1 cellular context compared by ENCODE assay signal in the genomic region with DNA sequence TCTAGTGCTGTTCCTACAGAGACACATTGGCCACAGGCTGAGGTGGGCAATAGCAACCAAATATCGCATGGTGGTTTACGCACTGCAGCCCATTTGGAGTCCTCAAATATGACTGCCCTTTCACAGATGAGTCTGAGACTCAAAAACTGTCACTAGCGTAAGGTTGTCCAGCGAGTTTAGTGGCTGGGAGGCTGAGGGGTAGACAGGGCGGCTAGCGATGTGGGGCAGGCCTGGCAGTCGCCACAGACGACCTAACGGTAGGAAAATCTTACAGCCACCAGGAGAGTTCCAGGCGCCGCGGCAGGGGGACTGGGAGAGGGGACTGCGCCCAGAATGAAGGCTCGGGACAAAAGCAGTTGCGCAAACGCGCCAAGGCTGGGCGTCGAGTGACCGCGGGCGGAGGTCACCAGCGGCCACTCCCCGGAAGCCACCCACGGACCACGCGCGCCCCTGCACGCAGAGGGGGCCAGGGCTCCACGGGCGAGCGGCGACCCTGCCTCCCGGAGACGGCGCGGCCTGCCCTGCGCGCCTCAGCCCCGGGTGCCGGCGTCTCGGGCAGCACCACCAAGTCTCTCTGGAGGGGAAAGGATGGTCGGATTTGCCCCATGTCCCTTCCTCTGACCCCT.
TF ChIP-seq lines count a peak whose summit lies in the region.

No MANE protein-coding gene starts in this region.

TF ChIP-seq in K562, 482 proteins besides CTCF, POLR2A, EP300 and RAD21 (continued from another document and continues in another):
- TF ChIP-seq PURB (CRISPR knock-in tag; IDR thresholded peaks at IDR 0.05; ENCODE audit: low read depth), result no peak
- 0 out of 2 replicates have a peak, but pooled peaks have one; percentile 4 for TF ChIP-seq ZNF133 (CRISPR knock-in tag; IDR thresholded peaks at IDR 0.05)
- no peak for TF ChIP-seq ZNF347 (CRISPR knock-in tag; IDR thresholded peaks at IDR 0.05; ENCODE audit: low read depth)
- no peak for TF ChIP-seq ZSCAN32 (CRISPR knock-in tag; IDR thresholded peaks at IDR 0.05)
- no peak for TF ChIP-seq MEF2A (IDR thresholded peaks at IDR 0.05; ENCODE audit: control insufficient read depth, low read depth, low read length)
- TF ChIP-seq ETV6 (IDR thresholded peaks at IDR 0.05; ENCODE audit: borderline replicate concordance in 1 of 2, low read depth in 2 of 2, low read length in 1 of 2), result no peak
- no peak for TF ChIP-seq ETV6 (CRISPR knock-in tag; IDR thresholded peaks at IDR 0.05; ENCODE audit: borderline replicate concordance)
- no peak for TF ChIP-seq ZNF57 (CRISPR knock-in tag; IDR thresholded peaks at IDR 0.05)
- TF ChIP-seq POU5F1 (IDR thresholded peaks at IDR 0.05; ENCODE audit: borderline replicate concordance, low read depth, low read length, partially characterized antibody), result no peak
- no peak for TF ChIP-seq ZNF263 (CRISPR knock-in tag; IDR thresholded peaks at IDR 0.05; ENCODE audit: borderline replicate concordance)
- TF ChIP-seq TAF15 (IDR thresholded peaks at IDR 0.05; ENCODE audit: low read depth, low read length), result no peak
- no peak for TF ChIP-seq RBM39 (optimal IDR thresholded peaks at IDR 0.05; ENCODE audit: low read depth, low read length)
- no peak for TF ChIP-seq ARID2 (IDR thresholded peaks at IDR 0.05)
- no peak for TF ChIP-seq ZNF146 (CRISPR knock-in tag; IDR thresholded peaks at IDR 0.05; ENCODE audit: unreplicated experiment)
- no peak for TF ChIP-seq ELF2 (CRISPR knock-in tag; IDR thresholded peaks at IDR 0.05)
- no peak for TF ChIP-seq PHF21A (IDR thresholded peaks at IDR 0.05; ENCODE audit: borderline replicate concordance, low read depth)
- TF ChIP-seq SMARCC2 (IDR thresholded peaks at IDR 0.05; ENCODE audit: low read depth), result no peak
- TF ChIP-seq, protein P1, sequence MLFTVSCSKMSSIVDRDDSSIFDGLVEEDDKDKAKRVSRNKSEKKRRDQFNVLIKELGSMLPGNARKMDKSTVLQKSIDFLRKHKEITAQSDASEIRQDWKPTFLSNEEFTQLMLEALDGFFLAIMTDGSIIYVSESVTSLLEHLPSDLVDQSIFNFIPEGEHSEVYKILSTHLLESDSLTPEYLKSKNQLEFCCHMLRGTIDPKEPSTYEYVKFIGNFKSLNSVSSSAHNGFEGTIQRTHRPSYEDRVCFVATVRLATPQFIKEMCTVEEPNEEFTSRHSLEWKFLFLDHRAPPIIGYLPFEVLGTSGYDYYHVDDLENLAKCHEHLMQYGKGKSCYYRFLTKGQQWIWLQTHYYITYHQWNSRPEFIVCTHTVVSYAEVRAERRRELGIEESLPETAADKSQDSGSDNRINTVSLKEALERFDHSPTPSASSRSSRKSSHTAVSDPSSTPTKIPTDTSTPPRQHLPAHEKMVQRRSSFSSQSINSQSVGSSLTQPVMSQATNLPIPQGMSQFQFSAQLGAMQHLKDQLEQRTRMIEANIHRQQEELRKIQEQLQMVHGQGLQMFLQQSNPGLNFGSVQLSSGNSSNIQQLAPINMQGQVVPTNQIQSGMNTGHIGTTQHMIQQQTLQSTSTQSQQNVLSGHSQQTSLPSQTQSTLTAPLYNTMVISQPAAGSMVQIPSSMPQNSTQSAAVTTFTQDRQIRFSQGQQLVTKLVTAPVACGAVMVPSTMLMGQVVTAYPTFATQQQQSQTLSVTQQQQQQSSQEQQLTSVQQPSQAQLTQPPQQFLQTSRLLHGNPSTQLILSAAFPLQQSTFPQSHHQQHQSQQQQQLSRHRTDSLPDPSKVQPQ (CRISPR knock-in tag; IDR thresholded peaks at IDR 0.05; ENCODE audit: borderline replicate concordance), result no peak
- TF ChIP-seq, protein P2, sequence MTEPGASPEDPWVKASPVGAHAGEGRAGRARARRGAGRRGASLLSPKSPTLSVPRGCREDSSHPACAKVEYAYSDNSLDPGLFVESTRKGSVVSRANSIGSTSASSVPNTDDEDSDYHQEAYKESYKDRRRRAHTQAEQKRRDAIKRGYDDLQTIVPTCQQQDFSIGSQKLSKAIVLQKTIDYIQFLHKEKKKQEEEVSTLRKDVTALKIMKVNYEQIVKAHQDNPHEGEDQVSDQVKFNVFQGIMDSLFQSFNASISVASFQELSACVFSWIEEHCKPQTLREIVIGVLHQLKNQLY (CRISPR knock-in tag; conservative IDR thresholded peaks at IDR 0.05), result 0 out of 4 replicates have a peak, but pooled peaks of 1 of the 2 experiments have one; percentile 53
- TF ChIP-seq SREBF1 (IDR thresholded peaks at IDR 0.05; ENCODE audit: borderline replicate concordance, low read depth, low read length), result no peak
- TF ChIP-seq SAFB (IDR thresholded peaks at IDR 0.05; ENCODE audit: borderline replicate concordance, low read depth, low read length), result peak; percentile 93
- TF ChIP-seq, protein P3, sequence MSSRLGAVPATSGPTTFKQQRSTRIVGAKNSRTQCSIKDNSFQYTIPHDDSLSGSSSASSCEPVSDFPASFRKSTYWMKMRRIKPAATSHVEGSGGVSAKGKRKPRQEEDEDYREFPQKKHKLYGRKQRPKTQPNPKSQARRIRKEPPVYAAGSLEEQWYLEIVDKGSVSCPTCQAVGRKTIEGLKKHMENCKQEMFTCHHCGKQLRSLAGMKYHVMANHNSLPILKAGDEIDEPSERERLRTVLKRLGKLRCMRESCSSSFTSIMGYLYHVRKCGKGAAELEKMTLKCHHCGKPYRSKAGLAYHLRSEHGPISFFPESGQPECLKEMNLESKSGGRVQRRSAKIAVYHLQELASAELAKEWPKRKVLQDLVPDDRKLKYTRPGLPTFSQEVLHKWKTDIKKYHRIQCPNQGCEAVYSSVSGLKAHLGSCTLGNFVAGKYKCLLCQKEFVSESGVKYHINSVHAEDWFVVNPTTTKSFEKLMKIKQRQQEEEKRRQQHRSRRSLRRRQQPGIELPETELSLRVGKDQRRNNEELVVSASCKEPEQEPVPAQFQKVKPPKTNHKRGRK (tag; IDR thresholded peaks at IDR 0.05), result no peak
- TF ChIP-seq PTBP1 (IDR thresholded peaks at IDR 0.05; ENCODE audit: low read depth, low read length), result no peak
- TF ChIP-seq HOXB6 (CRISPR knock-in tag; IDR thresholded peaks at IDR 0.05; ENCODE audit: borderline replicate concordance), result no peak
- no peak for TF ChIP-seq ADNP (tag; IDR thresholded peaks at IDR 0.05)
- TF ChIP-seq, protein P4, sequence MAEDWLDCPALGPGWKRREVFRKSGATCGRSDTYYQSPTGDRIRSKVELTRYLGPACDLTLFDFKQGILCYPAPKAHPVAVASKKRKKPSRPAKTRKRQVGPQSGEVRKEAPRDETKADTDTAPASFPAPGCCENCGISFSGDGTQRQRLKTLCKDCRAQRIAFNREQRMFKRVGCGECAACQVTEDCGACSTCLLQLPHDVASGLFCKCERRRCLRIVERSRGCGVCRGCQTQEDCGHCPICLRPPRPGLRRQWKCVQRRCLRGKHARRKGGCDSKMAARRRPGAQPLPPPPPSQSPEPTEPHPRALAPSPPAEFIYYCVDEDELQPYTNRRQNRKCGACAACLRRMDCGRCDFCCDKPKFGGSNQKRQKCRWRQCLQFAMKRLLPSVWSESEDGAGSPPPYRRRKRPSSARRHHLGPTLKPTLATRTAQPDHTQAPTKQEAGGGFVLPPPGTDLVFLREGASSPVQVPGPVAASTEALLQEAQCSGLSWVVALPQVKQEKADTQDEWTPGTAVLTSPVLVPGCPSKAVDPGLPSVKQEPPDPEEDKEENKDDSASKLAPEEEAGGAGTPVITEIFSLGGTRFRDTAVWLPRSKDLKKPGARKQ (CRISPR knock-in tag; IDR thresholded peaks at IDR 0.05), result no peak
- no peak for TF ChIP-seq BRF1 (IDR thresholded peaks at IDR 0.05; ENCODE audit: borderline replicate concordance, extremely low read depth, insufficient read length)
- no peak for TF ChIP-seq ZNF780A (CRISPR knock-in tag; IDR thresholded peaks at IDR 0.05)
- TF ChIP-seq, protein P5, sequence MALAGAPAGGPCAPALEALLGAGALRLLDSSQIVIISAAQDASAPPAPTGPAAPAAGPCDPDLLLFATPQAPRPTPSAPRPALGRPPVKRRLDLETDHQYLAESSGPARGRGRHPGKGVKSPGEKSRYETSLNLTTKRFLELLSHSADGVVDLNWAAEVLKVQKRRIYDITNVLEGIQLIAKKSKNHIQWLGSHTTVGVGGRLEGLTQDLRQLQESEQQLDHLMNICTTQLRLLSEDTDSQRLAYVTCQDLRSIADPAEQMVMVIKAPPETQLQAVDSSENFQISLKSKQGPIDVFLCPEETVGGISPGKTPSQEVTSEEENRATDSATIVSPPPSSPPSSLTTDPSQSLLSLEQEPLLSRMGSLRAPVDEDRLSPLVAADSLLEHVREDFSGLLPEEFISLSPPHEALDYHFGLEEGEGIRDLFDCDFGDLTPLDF (CRISPR knock-in tag; IDR thresholded peaks at IDR 0.05), result no peak
- TF ChIP-seq, protein P6, sequence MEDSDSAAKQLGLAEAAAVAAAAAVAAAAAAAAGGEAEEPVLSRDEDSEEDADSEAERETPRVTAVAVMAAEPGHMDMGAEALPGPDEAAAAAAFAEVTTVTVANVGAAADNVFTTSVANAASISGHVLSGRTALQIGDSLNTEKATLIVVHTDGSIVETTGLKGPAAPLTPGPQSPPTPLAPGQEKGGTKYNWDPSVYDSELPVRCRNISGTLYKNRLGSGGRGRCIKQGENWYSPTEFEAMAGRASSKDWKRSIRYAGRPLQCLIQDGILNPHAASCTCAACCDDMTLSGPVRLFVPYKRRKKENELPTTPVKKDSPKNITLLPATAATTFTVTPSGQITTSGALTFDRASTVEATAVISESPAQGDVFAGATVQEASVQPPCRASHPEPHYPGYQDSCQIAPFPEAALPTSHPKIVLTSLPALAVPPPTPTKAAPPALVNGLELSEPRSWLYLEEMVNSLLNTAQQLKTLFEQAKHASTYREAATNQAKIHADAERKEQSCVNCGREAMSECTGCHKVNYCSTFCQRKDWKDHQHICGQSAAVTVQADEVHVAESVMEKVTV (CRISPR knock-in tag; IDR thresholded peaks at IDR 0.05), result 0 out of 2 replicates have a peak, but pooled peaks have one; percentile 10
- no peak for TF ChIP-seq ZNF253 (CRISPR knock-in tag; conservative IDR thresholded peaks at IDR 0.05)
- TF ChIP-seq RFX5 (IDR thresholded peaks at IDR 0.05; ENCODE audit: low read depth, low read length), result no peak
- no peak for TF ChIP-seq PYGO2 (tag; IDR thresholded peaks at IDR 0.05)
- TF ChIP-seq MCM3 (IDR thresholded peaks at IDR 0.05), result no peak
- no peak for TF ChIP-seq ZNF232 (CRISPR knock-in tag; IDR thresholded peaks at IDR 0.05)
- no peak for TF ChIP-seq HDAC2 (IDR thresholded peaks at IDR 0.05)
- peak; percentile 77 for TF ChIP-seq GABPB1 (CRISPR knock-in tag; IDR thresholded peaks at IDR 0.05)
- TF ChIP-seq ZNF584 (CRISPR knock-in tag; IDR thresholded peaks at IDR 0.05; ENCODE audit: low read depth), result peak; percentile 92; the same call in 1 of the 2 replicates
- TF ChIP-seq NCOA4 (IDR thresholded peaks at IDR 0.05; ENCODE audit: partially characterized antibody), result no peak
- TF ChIP-seq ZC3H8 (IDR thresholded peaks at IDR 0.05), result no peak
- TF ChIP-seq PCBP1 (IDR thresholded peaks at IDR 0.05; ENCODE audit: low read depth, low read length, poor library complexity, severe bottlenecking), result no peak
- TF ChIP-seq, protein P7, sequence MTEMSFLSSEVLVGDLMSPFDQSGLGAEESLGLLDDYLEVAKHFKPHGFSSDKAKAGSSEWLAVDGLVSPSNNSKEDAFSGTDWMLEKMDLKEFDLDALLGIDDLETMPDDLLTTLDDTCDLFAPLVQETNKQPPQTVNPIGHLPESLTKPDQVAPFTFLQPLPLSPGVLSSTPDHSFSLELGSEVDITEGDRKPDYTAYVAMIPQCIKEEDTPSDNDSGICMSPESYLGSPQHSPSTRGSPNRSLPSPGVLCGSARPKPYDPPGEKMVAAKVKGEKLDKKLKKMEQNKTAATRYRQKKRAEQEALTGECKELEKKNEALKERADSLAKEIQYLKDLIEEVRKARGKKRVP (CRISPR knock-in tag; IDR thresholded peaks at IDR 0.05), result no peak
- no peak for TF ChIP-seq PML (IDR thresholded peaks at IDR 0.05; ENCODE audit: low read length)
- TF ChIP-seq, protein P8, sequence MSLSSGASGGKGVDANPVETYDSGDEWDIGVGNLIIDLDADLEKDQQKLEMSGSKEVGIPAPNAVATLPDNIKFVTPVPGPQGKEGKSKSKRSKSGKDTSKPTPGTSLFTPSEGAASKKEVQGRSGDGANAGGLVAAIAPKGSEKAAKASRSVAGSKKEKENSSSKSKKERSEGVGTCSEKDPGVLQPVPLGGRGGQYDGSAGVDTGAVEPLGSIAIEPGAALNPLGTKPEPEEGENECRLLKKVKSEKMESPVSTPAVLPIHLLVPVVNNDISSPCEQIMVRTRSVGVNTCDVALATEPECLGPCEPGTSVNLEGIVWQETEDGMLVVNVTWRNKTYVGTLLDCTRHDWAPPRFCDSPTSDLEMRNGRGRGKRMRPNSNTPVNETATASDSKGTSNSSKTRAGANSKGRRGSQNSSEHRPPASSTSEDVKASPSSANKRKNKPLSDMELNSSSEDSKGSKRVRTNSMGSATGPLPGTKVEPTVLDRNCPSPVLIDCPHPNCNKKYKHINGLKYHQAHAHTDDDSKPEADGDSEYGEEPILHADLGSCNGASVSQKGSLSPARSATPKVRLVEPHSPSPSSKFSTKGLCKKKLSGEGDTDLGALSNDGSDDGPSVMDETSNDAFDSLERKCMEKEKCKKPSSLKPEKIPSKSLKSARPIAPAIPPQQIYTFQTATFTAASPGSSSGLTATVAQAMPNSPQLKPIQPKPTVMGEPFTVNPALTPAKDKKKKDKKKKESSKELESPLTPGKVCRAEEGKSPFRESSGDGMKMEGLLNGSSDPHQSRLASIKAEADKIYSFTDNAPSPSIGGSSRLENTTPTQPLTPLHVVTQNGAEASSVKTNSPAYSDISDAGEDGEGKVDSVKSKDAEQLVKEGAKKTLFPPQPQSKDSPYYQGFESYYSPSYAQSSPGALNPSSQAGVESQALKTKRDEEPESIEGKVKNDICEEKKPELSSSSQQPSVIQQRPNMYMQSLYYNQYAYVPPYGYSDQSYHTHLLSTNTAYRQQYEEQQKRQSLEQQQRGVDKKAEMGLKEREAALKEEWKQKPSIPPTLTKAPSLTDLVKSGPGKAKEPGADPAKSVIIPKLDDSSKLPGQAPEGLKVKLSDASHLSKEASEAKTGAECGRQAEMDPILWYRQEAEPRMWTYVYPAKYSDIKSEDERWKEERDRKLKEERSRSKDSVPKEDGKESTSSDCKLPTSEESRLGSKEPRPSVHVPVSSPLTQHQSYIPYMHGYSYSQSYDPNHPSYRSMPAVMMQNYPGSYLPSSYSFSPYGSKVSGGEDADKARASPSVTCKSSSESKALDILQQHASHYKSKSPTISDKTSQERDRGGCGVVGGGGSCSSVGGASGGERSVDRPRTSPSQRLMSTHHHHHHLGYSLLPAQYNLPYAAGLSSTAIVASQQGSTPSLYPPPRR (CRISPR knock-in tag; IDR thresholded peaks at IDR 0.05; ENCODE audit: borderline replicate concordance), result no peak
- TF ChIP-seq, protein P9, sequence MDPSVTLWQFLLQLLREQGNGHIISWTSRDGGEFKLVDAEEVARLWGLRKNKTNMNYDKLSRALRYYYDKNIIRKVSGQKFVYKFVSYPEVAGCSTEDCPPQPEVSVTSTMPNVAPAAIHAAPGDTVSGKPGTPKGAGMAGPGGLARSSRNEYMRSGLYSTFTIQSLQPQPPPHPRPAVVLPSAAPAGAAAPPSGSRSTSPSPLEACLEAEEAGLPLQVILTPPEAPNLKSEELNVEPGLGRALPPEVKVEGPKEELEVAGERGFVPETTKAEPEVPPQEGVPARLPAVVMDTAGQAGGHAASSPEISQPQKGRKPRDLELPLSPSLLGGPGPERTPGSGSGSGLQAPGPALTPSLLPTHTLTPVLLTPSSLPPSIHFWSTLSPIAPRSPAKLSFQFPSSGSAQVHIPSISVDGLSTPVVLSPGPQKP (CRISPR knock-in tag; IDR thresholded peaks at IDR 0.05), result no peak
- TF ChIP-seq, protein P10, sequence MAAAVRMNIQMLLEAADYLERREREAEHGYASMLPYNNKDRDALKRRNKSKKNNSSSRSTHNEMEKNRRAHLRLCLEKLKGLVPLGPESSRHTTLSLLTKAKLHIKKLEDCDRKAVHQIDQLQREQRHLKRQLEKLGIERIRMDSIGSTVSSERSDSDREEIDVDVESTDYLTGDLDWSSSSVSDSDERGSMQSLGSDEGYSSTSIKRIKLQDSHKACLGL (CRISPR knock-in tag; IDR thresholded peaks at IDR 0.05; ENCODE audit: borderline replicate concordance, poor library complexity, severe bottlenecking), result no peak
- TF ChIP-seq ATF1 (CRISPR knock-in tag; IDR thresholded peaks at IDR 0.05), result no peak
- no peak for TF ChIP-seq ATF1 (tag; IDR thresholded peaks at IDR 0.05)
- no peak for TF ChIP-seq SIN3B (IDR thresholded peaks at IDR 0.05; ENCODE audit: low read depth)
